ENCODE assay signal across 1 cellular context in the genomic region with DNA sequence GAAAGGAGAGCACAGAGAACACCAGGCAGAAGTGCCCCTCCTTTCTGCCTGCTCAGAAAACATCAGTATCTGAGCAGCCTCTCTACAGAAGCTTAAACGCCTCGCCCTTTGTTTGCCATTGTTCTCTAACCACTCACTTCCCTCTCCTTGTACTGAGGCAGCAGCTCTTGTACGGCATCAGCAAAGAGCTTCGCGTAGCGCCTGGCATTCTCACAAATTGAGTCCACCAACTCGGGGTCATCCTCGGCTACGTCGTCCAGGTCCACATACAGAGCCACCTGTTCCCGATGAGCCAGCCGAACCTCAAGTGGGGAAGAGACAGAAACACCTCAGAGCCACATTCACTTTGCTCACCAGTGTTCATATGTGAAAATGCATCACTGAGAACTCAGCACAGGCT.
TF ChIP-seq lines count a peak whose summit lies in the region.

No MANE protein-coding gene starts in this region.

TF ChIP-seq in HCT116, 20 proteins besides CTCF, POLR2A, EP300 and RAD21 (continued from another document):
- TF ChIP-seq, protein P1, sequence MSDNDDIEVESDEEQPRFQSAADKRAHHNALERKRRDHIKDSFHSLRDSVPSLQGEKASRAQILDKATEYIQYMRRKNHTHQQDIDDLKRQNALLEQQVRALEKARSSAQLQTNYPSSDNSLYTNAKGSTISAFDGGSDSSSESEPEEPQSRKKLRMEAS (IDR thresholded peaks at IDR 0.05): no peak
- TF ChIP-seq CEBPB (IDR thresholded peaks at IDR 0.05; ENCODE audit: low read depth): no peak
